In genomic region chr3:159964166-159964973, GRCh38 we compare ENCODE assay signal across 8 cellular contexts. TPM values are rescaled to one million over a fixed set of nuclear protein-coding genes. Genes with fewer than 3 reads are reported as not detected.
DNase-seq lines count a peak whose midpoint lies in the region; ATAC-seq and TF ChIP-seq lines count a peak whose summit lies in the region.

No MANE protein-coding gene starts in this region.

- no peak overlapping the region for H3K27ac ChIP-seq in vagina

- intact Hi-C loops in vagina (cut with DNase I) = no loop called here

- peaks cover 10% of the 10 kb centered on the region for H3K27me3 Mint-ChIP-seq in activated naive CD4-positive, alpha-beta T cell treated with anti-CD3 and anti-CD28 coated beads, Interleukin-2, amount 10 ng/mL, durations not matched to agents 7 days and 5 days

- no peaks in the 10 kb centered on the region for H3K27me3 ChIP-seq in vagina

- no peaks in the 10 kb centered on the region for H3K9me3 ChIP-seq in vagina

- TF ChIP-seq CTCF in vagina (IDR thresholded peaks at IDR 0.05) = no peak

- no peak overlapping the region for H3K27ac Mint-ChIP-seq in activated naive CD4-positive, alpha-beta T cell treated with anti-CD3 and anti-CD28 coated beads, Interleukin-2, amount 10 ng/mL, durations not matched to agents 7 days and 5 days

- H3K4me1 ChIP-seq in vagina = no peaks in the 10 kb centered on the region

- no peak overlapping the region for H3K4me3 Mint-ChIP-seq in activated naive CD4-positive, alpha-beta T cell treated with anti-CD3 and anti-CD28 coated beads, Interleukin-2, amount 10 ng/mL, durations not matched to agents 7 days and 5 days

- H3K36me3 Mint-ChIP-seq in activated naive CD4-positive, alpha-beta T cell treated with anti-CD3 and anti-CD28 coated beads, Interleukin-2, amount 10 ng/mL, durations not matched to agents 7 days and 5 days = no peaks in the 10 kb centered on the region

- CTCF ChIA-PET in activated naive CD4-positive, alpha-beta T cell treated with anti-CD3 and anti-CD28 coated beads, Interleukin-2, amount 10 ng/mL, durations not matched to agents 7 days and 5 days (lab: Charles Lee) = no interaction called here

- DNase-seq in AG08395 (ENCODE audit: low spot score) (peak; percentile 77), GM19238 (ENCODE audit: insufficient read length, low spot score) (peak; percentile 42), astrocyte of the hippocampus (ENCODE audit: low read depth, low spot score) (peak; percentile 29), nucleus accumbens (lab: John Stamatoyannopoulos, UW) (no peak), vagina (ENCODE audit: extremely low spot score in 2 of 2) (no peak), HUDEP-2 (lab: John Stamatoyannopoulos, UW; ENCODE audit: unreplicated experiment in 76 of 76) (no peak)
- DNase-seq in activated naive CD4-positive, alpha-beta T cell treated with anti-CD3 and anti-CD28 coated beads, Interleukin-2, amount 10 ng/mL, durations not matched to agents 7 days and 5 days = no peak

- H3K4me3 ChIP-seq in vagina = no peak overlapping the region

- ATAC-seq in HG03095 (IDR thresholded peaks at IDR 0.05; ENCODE audit: unreplicated experiment) = peak; percentile 100

- no peaks in the 10 kb centered on the region for H3K36me3 ChIP-seq in vagina

- no peak for TF ChIP-seq POLR2A in vagina (IDR thresholded peaks at IDR 0.05)

- no peaks in the 10 kb centered on the region for H3K4me1 Mint-ChIP-seq in activated naive CD4-positive, alpha-beta T cell treated with anti-CD3 and anti-CD28 coated beads, Interleukin-2, amount 10 ng/mL, durations not matched to agents 7 days and 5 days

- no peaks in the 10 kb centered on the region for H3K9me3 Mint-ChIP-seq in activated naive CD4-positive, alpha-beta T cell treated with anti-CD3 and anti-CD28 coated beads, Interleukin-2, amount 10 ng/mL, durations not matched to agents 7 days and 5 days

RNA-seq across cellular contexts. Expression of gene IL12A, which starts 24.3 kb away (rescaled TPM):
- total RNA-seq in vagina = 6.6 TPM

Comparison
In these comparisons a context has a peak if more than half of its experiments do, and no peak if none do; other contexts are left out.
1. DNase-seq: peak in AG08395 (single experiment), GM19238 (single experiment) and astrocyte of the hippocampus (single experiment); none in nucleus accumbens (0 of 56), activated naive CD4-positive, alpha-beta T cell treated with anti-CD3 and anti-CD28 coated beads, Interleukin-2, amount 10 ng/mL, durations not matched to agents 7 days and 5 days (single experiment), vagina (0 of 2) and HUDEP-2 (0 of 76).